ENCODE assay signal across 11 cellular contexts in genomic region chr18:22667616-22668422, GRCh38.
DNase-seq lines count a peak whose midpoint lies in the region; ATAC-seq, FAIRE-seq and TF ChIP-seq lines count a peak whose summit lies in the region.
"Had no signal": no experiment of that assay in that cellular context is flagged by ENCODE, and none has a peak within 500 bp of the region (broad histone marks: within the 10 kb centered on the region; RNA-seq: fewer than 3 reads in every experiment).

No MANE protein-coding gene starts in this region.

- FAIRE-seq in GM12878 (lab: Jason Lieb, UNC), result no peak

- H3K27ac ChIP-seq in GM12878 (ENCODE audit: control insufficient read depth, insufficient read depth), result no peak overlapping the region; the same call in 1 of the 2 replicates
- H3K27ac ChIP-seq: HL-60 had no signal

- in situ Hi-C loops in GM12878 (cut with MboI), result no loop called here

- TF ChIP-seq EP300 in GM12878 (IDR thresholded peaks at IDR 0.05; ENCODE audit: borderline replicate concordance in 1 of 2, control insufficient read depth in 1 of 2, low read depth in 2 of 2, low read length in 2 of 2), result peak in 1 of 2 experiments; percentile 36; a peak in 1 of 4 replicates

- TF ChIP-seq RAD21 in GM12878 (IDR thresholded peaks at IDR 0.05; ENCODE audit: insufficient read depth, low read depth, low read length), result no peak

- H3K79me2 ChIP-seq in GM12878 (ENCODE audit: control insufficient read depth, insufficient read depth, low read length), result no peaks in the 10 kb centered on the region

- H3K9me3 Mint-ChIP-seq in osteocyte (ENCODE audit: unreplicated experiment), result peaks cover 19% of the 10 kb centered on the region
- peaks cover 16% of the 10 kb centered on the region for H3K9me3 Mint-ChIP-seq in activated T-helper 1 cell treated with anti-CD3 and anti-CD28 coated beads, Interleukin-12 subunit alpha, Interleukin-12 subunit beta, Interleukin-2, Interleukin-4 antibody, amounts not matched to agents 30 ng/mL and 10 ng/mL and 1 ng/mL, durations not matched to agents 14 hours and 24 hours and 36 hours

- peak overlapping the region; percentile 85 for H3K27ac Mint-ChIP-seq in osteocyte (ENCODE audit: unreplicated experiment)
- no peak overlapping the region for H3K27ac Mint-ChIP-seq in activated T-helper 1 cell treated with anti-CD3 and anti-CD28 coated beads, Interleukin-12 subunit alpha, Interleukin-12 subunit beta, Interleukin-2, Interleukin-4 antibody, amounts not matched to agents 30 ng/mL and 10 ng/mL and 1 ng/mL, durations not matched to agents 14 hours and 24 hours and 36 hours

- no peaks in the 10 kb centered on the region; the same call in 2 of the 3 replicates for H3K9me3 ChIP-seq in GM12878 (replicated peaks; ENCODE audit: control insufficient read depth, insufficient read depth, low read length)
- H3K9me3 ChIP-seq: thoracic aorta had no signal

- intact Hi-C loops in GM12878 (cut with micrococcal nuclease; ENCODE audit: unreplicated experiment), result no loop called here
- intact Hi-C loops in activated T-helper 1 cell treated with anti-CD3 and anti-CD28 coated beads, Interleukin-12 subunit alpha, Interleukin-12 subunit beta, Interleukin-2, Interleukin-4 antibody, amounts not matched to agents 30 ng/mL and 10 ng/mL and 1 ng/mL, durations not matched to agents 14 hours and 24 hours and 36 hours (cut with micrococcal nuclease), result no loop called here

- SMC1A ChIA-PET in GM12878 (lab: Charles Lee; ENCODE audit: uncharacterized antibody, unreplicated experiment), result no interaction called here

- no peak overlapping the region for H3K9ac ChIP-seq in GM12878 (ENCODE audit: control insufficient read depth, insufficient read depth, low read length)

- H3K4me3 Mint-ChIP-seq in osteocyte (ENCODE audit: unreplicated experiment), result peak overlapping the region; percentile 10
- H3K4me3 Mint-ChIP-seq in activated T-helper 1 cell treated with anti-CD3 and anti-CD28 coated beads, Interleukin-12 subunit alpha, Interleukin-12 subunit beta, Interleukin-2, Interleukin-4 antibody, amounts not matched to agents 30 ng/mL and 10 ng/mL and 1 ng/mL, durations not matched to agents 14 hours and 24 hours and 36 hours, result no peak overlapping the region

- peaks cover 3% of the 10 kb centered on the region for H3K36me3 Mint-ChIP-seq in osteocyte (ENCODE audit: unreplicated experiment)
- H3K36me3 Mint-ChIP-seq in activated T-helper 1 cell treated with anti-CD3 and anti-CD28 coated beads, Interleukin-12 subunit alpha, Interleukin-12 subunit beta, Interleukin-2, Interleukin-4 antibody, amounts not matched to agents 30 ng/mL and 10 ng/mL and 1 ng/mL, durations not matched to agents 14 hours and 24 hours and 36 hours (ENCODE audit: low read depth), result no peaks in the 10 kb centered on the region

- TF ChIP-seq CTCF in GM12878 (IDR thresholded peaks at IDR 0.05 in 2 of 3, conservative IDR thresholded peaks at IDR 0.05 in 1 of 3; ENCODE audit: control insufficient read depth in 2 of 3, extremely low read depth in 1 of 3, insufficient read depth in 1 of 3, low read depth in 3 of 3, low read length in 3 of 3) (no peak), osteocyte (IDR thresholded peaks at IDR 0.05) (no peak)

- no peaks in the 10 kb centered on the region for H3K27me3 Mint-ChIP-seq in osteocyte (ENCODE audit: unreplicated experiment)
- no peaks in the 10 kb centered on the region for H3K27me3 Mint-ChIP-seq in activated T-helper 1 cell treated with anti-CD3 and anti-CD28 coated beads, Interleukin-12 subunit alpha, Interleukin-12 subunit beta, Interleukin-2, Interleukin-4 antibody, amounts not matched to agents 30 ng/mL and 10 ng/mL and 1 ng/mL, durations not matched to agents 14 hours and 24 hours and 36 hours (ENCODE audit: insufficient read depth)

- H2AFZ ChIP-seq in GM12878 (ENCODE audit: control insufficient read depth, low read depth, low read length), result peak overlapping the region; percentile 51

- no TSS peak for BruUV-seq in GM12878 (replicated peaks; lab: Mats Ljungman, UMichigan)

- no peak for TF ChIP-seq POLR2A in GM18505 (IDR thresholded peaks at IDR 0.05; ENCODE audit: borderline replicate concordance, extremely low read depth, insufficient read depth, insufficient read length)
- no peak for TF ChIP-seq POLR2A in GM12878 (IDR thresholded peaks at IDR 0.05; ENCODE audit: low read depth, low read length)

- RAD21 ChIA-PET in GM12878 (lab: Charles Lee; ENCODE audit: unreplicated experiment), result interaction anchor here (0.6 kb wide), 1 partner anchor 965 kb away, joined by 3 read pairs; no protein-coding TSS in a partner anchor

- H3K4me1 Mint-ChIP-seq in osteocyte (ENCODE audit: unreplicated experiment), result peaks cover 46% of the 10 kb centered on the region
- no peaks in the 10 kb centered on the region for H3K4me1 Mint-ChIP-seq in activated T-helper 1 cell treated with anti-CD3 and anti-CD28 coated beads, Interleukin-12 subunit alpha, Interleukin-12 subunit beta, Interleukin-2, Interleukin-4 antibody, amounts not matched to agents 30 ng/mL and 10 ng/mL and 1 ng/mL, durations not matched to agents 14 hours and 24 hours and 36 hours (ENCODE audit: low read depth)

- H3K36me3 ChIP-seq in GM12878 (ENCODE audit: control insufficient read depth in 2 of 2, insufficient read depth in 2 of 2, low read length in 1 of 2), result no peaks in the 10 kb centered on the region
- H3K36me3 ChIP-seq: thoracic aorta had no signal

- no peak overlapping the region for H3K4me3 ChIP-seq in GM12878
- H3K4me3 ChIP-seq: thoracic aorta had no signal

- 0 out of 2 replicates have a peak, but pooled peaks cover 4% of the 10 kb centered on the region for H3K4me1 ChIP-seq in GM12878 (ENCODE audit: control insufficient read depth, insufficient read depth, low read length)

- peak overlapping the region; percentile 33; the same call in 1 of the 2 replicates for H3K4me2 ChIP-seq in GM12878 (ENCODE audit: control insufficient read depth, insufficient read depth)

- peak; percentile 68 for ATAC-seq in GM18505 (IDR thresholded peaks at IDR 0.05; ENCODE audit: unreplicated experiment)
- ATAC-seq in HG03469 (IDR thresholded peaks at IDR 0.05; ENCODE audit: unreplicated experiment), result peak; percentile 71
- peak; percentile 79 for ATAC-seq in GM12878

- H3K27me3 ChIP-seq in GM12878 (replicated peaks in 1 of 2; ENCODE audit: control insufficient read depth in 2 of 2, insufficient read depth in 2 of 2, low read length in 1 of 2), result no peaks in the 10 kb centered on the region

- CTCF ChIA-PET in GM12878 (lab: Yijun Ruan, JAX), result no interaction called here

- H4K20me1 ChIP-seq in GM12878 (ENCODE audit: control insufficient read depth, insufficient read depth), result no peaks in the 10 kb centered on the region

- DNase-seq in GM12878 (ENCODE audit: low read depth, low spot score) (peak; percentile 20), osteocyte (ENCODE audit: extremely low spot score, unreplicated experiment) (no peak), DMS153 treated with DMSO at 0.1 percent for 48 hours (lab: John Stamatoyannopoulos, UW; ENCODE audit: unreplicated experiment) (no peak), NCI-H128 (lab: John Stamatoyannopoulos, UW; ENCODE audit: unreplicated experiment) (no peak), SHP77 treated with DMSO at 0.1 percent for 48 hours (lab: John Stamatoyannopoulos, UW) (no peak)
- no peak for DNase-seq in activated T-helper 1 cell treated with anti-CD3 and anti-CD28 coated beads, Interleukin-12 subunit alpha, Interleukin-12 subunit beta, Interleukin-2, Interleukin-4 antibody, amounts not matched to agents 30 ng/mL and 10 ng/mL and 1 ng/mL, durations not matched to agents 14 hours and 24 hours and 36 hours (ENCODE audit: low spot score)
- DNase-seq: activated T-cell treated with anti-CD3 and anti-CD28 coated beads, Interleukin-2, amount 50 U/mL, for 48 hours had no signal

- WGBS in GM12878 (ENCODE audit: insufficient coverage, insufficient replicate concordance, low lambda C conversion rate, missing lambda C conversion rate), result 10% methylated on average over 8 of the region's 8 CpGs

- POLR2A ChIA-PET in GM12878 (lab: Charles Lee), result no interaction called here

TF ChIP-seq in GM12878, 131 proteins besides CTCF, POLR2A, EP300 and RAD21 (continues in another document):
- TF ChIP-seq IRF4 (IDR thresholded peaks at IDR 0.05; ENCODE audit: low read depth, low read length), result 0 out of 2 replicates have a peak, but pooled peaks have one; percentile 17
- peak; percentile 57; the same call in 1 of the 2 replicates for TF ChIP-seq BCL11A (IDR thresholded peaks at IDR 0.05; ENCODE audit: low read depth, low read length)
- peak; percentile 83 for TF ChIP-seq CREB1 (IDR thresholded peaks at IDR 0.05; ENCODE audit: low read depth)
- 0 out of 2 replicates have a peak, but pooled peaks have one; percentile 34 for TF ChIP-seq PML (IDR thresholded peaks at IDR 0.05; ENCODE audit: low read length)
- peak; percentile 28; the same call in 1 of the 2 replicates for TF ChIP-seq IKZF1 (conservative IDR thresholded peaks at IDR 0.05)
- TF ChIP-seq MYC (IDR thresholded peaks at IDR 0.05; ENCODE audit: insufficient read depth, insufficient read length, insufficient replicate concordance, low read length, severe bottlenecking), result no peak
- no peak for TF ChIP-seq SKIL (IDR thresholded peaks at IDR 0.05; ENCODE audit: low read depth, poor library complexity, severe bottlenecking)
- TF ChIP-seq MEF2A (IDR thresholded peaks at IDR 0.05; ENCODE audit: insufficient read depth, low read depth, low read length), result peak; percentile 44; the same call in 1 of the 2 replicates
- TF ChIP-seq ZNF274 (IDR thresholded peaks at IDR 0.05; ENCODE audit: insufficient read depth, insufficient read length), result no peak
- TF ChIP-seq TCF7 (IDR thresholded peaks at IDR 0.05; ENCODE audit: borderline replicate concordance), result 0 out of 2 replicates have a peak, but pooled peaks have one; percentile 27
